In genomic region chr7:119010635-119011034, GRCh38 we compare ENCODE assay signal across 15 cellular contexts.
DNase-seq lines count a peak whose midpoint lies in the region; ATAC-seq and TF ChIP-seq lines count a peak whose summit lies in the region.
"Had no signal": no experiment of that assay in that cellular context is flagged by ENCODE, and none has a peak within 500 bp of the region (broad histone marks: within the 10 kb centered on the region; RNA-seq: fewer than 3 reads in every experiment).

No MANE protein-coding gene starts in this region.

- no peaks in the 10 kb centered on the region for H3K27me3 Mint-ChIP-seq in neural progenitor cell (ENCODE audit: insufficient read depth, low read depth)
- H3K27me3 Mint-ChIP-seq: CD4-positive, alpha-beta memory T cell had no signal

- no peak overlapping the region for H3K9ac ChIP-seq in neural progenitor cell
- no peak overlapping the region for H3K9ac ChIP-seq in MM.1S (ENCODE audit: low read length)
- H3K9ac ChIP-seq: BLaER1 had no signal

- H3K27ac ChIP-seq in neural progenitor cell, result no peak overlapping the region
- H3K27ac ChIP-seq in MM.1S (ENCODE audit: low read length), result no peak overlapping the region
- H3K27ac ChIP-seq in foreskin keratinocyte, result no peak overlapping the region
- H3K27ac ChIP-seq: BLaER1 had no signal

- DNase-seq in NCI-H146 (lab: John Stamatoyannopoulos, UW), result peak; percentile 1
- DNase-seq in NCI-H146 treated with DMSO at 0.1 percent for 48 hours (lab: John Stamatoyannopoulos, UW; ENCODE audit: unreplicated experiment), result no peak
- peak; percentile 87 for DNase-seq in NCI-H69 (lab: John Stamatoyannopoulos, UW)
- peak; percentile 57 for DNase-seq in kidney tubule cell (ENCODE audit: low spot score)
- DNase-seq in neural progenitor cell (ENCODE audit: low spot score), result no peak
- no peak for DNase-seq in MM.1S
- no peak for DNase-seq in midbrain (lab: John Stamatoyannopoulos, UW)
- DNase-seq in foreskin keratinocyte, result no peak
- DNase-seq: 8988T; CD4-positive, alpha-beta memory T cell; DMS79 treated with DMSO at 0.1 percent for 48 hours; GF-D8; H9 had no signal

- H4K20me1 ChIP-seq in neural progenitor cell (ENCODE audit: low read depth) (no peaks in the 10 kb centered on the region), MM.1S (ENCODE audit: insufficient read depth, low read length) (no peaks in the 10 kb centered on the region)
- H4K20me1 ChIP-seq: BLaER1 had no signal

- H3K27ac Mint-ChIP-seq in neural progenitor cell, result no peak overlapping the region
- H3K27ac Mint-ChIP-seq: CD14-positive monocyte; CD4-positive, alpha-beta memory T cell; H9 had no signal

- H3K4me3 ChIP-seq in neural progenitor cell, result no peak overlapping the region
- H3K4me3 ChIP-seq in MM.1S (ENCODE audit: low read length), result no peak overlapping the region
- H3K4me3 ChIP-seq: BLaER1 had no signal

- no peaks in the 10 kb centered on the region for H3K9me2 ChIP-seq in MM.1S (replicated peaks; ENCODE audit: insufficient read depth, low read length)

- H3K36me3 ChIP-seq in neural progenitor cell, result no peaks in the 10 kb centered on the region
- no peaks in the 10 kb centered on the region for H3K36me3 ChIP-seq in MM.1S (replicated peaks; ENCODE audit: insufficient read depth, low read length)
- H3K36me3 ChIP-seq: BLaER1 had no signal

- H3K36me3 Mint-ChIP-seq in neural progenitor cell, result no peaks in the 10 kb centered on the region
- H3K36me3 Mint-ChIP-seq: CD14-positive monocyte; CD4-positive, alpha-beta memory T cell had no signal

- H3K4me2 ChIP-seq in neural progenitor cell, result no peak overlapping the region
- no peak overlapping the region for H3K4me2 ChIP-seq in MM.1S (ENCODE audit: low read depth, low read length)
- H3K4me2 ChIP-seq: BLaER1 had no signal

- ATAC-seq in foreskin keratinocyte, result no peak

- H3K9me3 ChIP-seq in neural progenitor cell (ENCODE audit: low read depth) (no peaks in the 10 kb centered on the region), MM.1S (replicated peaks; ENCODE audit: insufficient read depth, low read length) (no peaks in the 10 kb centered on the region)
- H3K9me3 ChIP-seq: BLaER1 had no signal

- H3K4me1 ChIP-seq in neural progenitor cell, result no peaks in the 10 kb centered on the region
- no peaks in the 10 kb centered on the region for H3K4me1 ChIP-seq in MM.1S (ENCODE audit: low read length)
- H3K4me1 ChIP-seq in foreskin keratinocyte, result no peaks in the 10 kb centered on the region
- H3K4me1 ChIP-seq: BLaER1 had no signal

- H3K4me3 Mint-ChIP-seq in neural progenitor cell, result no peak overlapping the region
- H3K4me3 Mint-ChIP-seq: CD14-positive monocyte; CD4-positive, alpha-beta memory T cell; H9 had no signal

- H3F3A ChIP-seq in neural progenitor cell (ENCODE audit: low read depth), result no peaks in the 10 kb centered on the region
- no peaks in the 10 kb centered on the region for H3F3A ChIP-seq in MM.1S (ENCODE audit: insufficient read depth, low read length)

- no peaks in the 10 kb centered on the region for H3K9me3 Mint-ChIP-seq in neural progenitor cell
- H3K9me3 Mint-ChIP-seq: H9 had no signal

- TF ChIP-seq CTCF in neural progenitor cell (IDR thresholded peaks at IDR 0.05), result no peak
- no peak for TF ChIP-seq CTCF in MM.1S (IDR thresholded peaks at IDR 0.05; ENCODE audit: low read length)
- TF ChIP-seq CTCF in foreskin keratinocyte (conservative IDR thresholded peaks at IDR 0.05), result no peak

- H3K27me3 ChIP-seq in neural progenitor cell (no peaks in the 10 kb centered on the region), MM.1S (replicated peaks; ENCODE audit: insufficient read depth, low read length) (no peaks in the 10 kb centered on the region), foreskin keratinocyte (no peaks in the 10 kb centered on the region)
- H3K27me3 ChIP-seq: BLaER1 had no signal

- H3K4me1 Mint-ChIP-seq in neural progenitor cell, result no peaks in the 10 kb centered on the region
- H3K4me1 Mint-ChIP-seq: CD14-positive monocyte; CD4-positive, alpha-beta memory T cell; H9 had no signal

- H2AFZ ChIP-seq in neural progenitor cell (replicated peaks) (peak overlapping the region; percentile 5), MM.1S (ENCODE audit: low read length) (no peak overlapping the region)

- no peaks in the 10 kb centered on the region for H3K79me2 ChIP-seq in neural progenitor cell (ENCODE audit: low read depth)
- H3K79me2 ChIP-seq in MM.1S (ENCODE audit: low read length), result no peaks in the 10 kb centered on the region

Comparison
In these comparisons a context has a peak if more than half of its experiments do, and no peak if none do; other contexts are left out.
1. DNase-seq: peak in NCI-H146 (single experiment), NCI-H69 (single experiment) and kidney tubule cell (single experiment); none in NCI-H146 treated with DMSO at 0.1 percent for 48 hours (single experiment), neural progenitor cell (single experiment), MM.1S (single experiment), midbrain (single experiment) and foreskin keratinocyte (0 of 2).